Comparison of ENCODE assay signal across 15 cellular contexts in genomic region chr20:53365676-53366075, GRCh38.
"Had no signal": no experiment of that assay in that cellular context is flagged by ENCODE, and none has a peak within 500 bp of the region (broad histone marks: within the 10 kb centered on the region; RNA-seq: fewer than 3 reads in every experiment).

No MANE protein-coding gene starts in this region.

- H3K27me3 Mint-ChIP-seq: dendritic cell treated with granulocyte-macrophage colony-stimulating factor and Interleukin-4, amounts not matched to agents 40 ng/mL and 50 ng/mL, for 4 days; naive thymus-derived CD8-positive, alpha-beta T cell had no signal

- ATAC-seq: foreskin keratinocyte; left ventricle myocardium superior; naive thymus-derived CD8-positive, alpha-beta T cell had no signal

- H3K27ac ChIP-seq: esophagus squamous epithelium, foreskin keratinocyte, ovary, right atrium auricular region had no signal

- H3K27me3 ChIP-seq: esophagus squamous epithelium, foreskin keratinocyte, ovary, right atrium auricular region had no signal

- FAIRE-seq: colon, keratinocyte had no signal

- H3K4me1 ChIP-seq: foreskin keratinocyte, right atrium auricular region had no signal

- H3K27ac Mint-ChIP-seq: dendritic cell treated with granulocyte-macrophage colony-stimulating factor and Interleukin-4, amounts not matched to agents 40 ng/mL and 50 ng/mL, for 4 days; immature natural killer cell had no signal

- H3K9me3 ChIP-seq: esophagus squamous epithelium, ovary, right atrium auricular region had no signal

- DNase-seq: esophagus squamous epithelium; foreskin keratinocyte; immature natural killer cell; left ventricle myocardium superior; naive thymus-derived CD8-positive, alpha-beta T cell; nucleus accumbens; ovary; stimulated activated CD4-positive, alpha-beta T cell treated with anti-CD3 and anti-CD28 coated beads, Interleukin-2, amount 100 ng/mL, for 48 hours; stimulated activated naive CD4-positive, alpha-beta T cell treated with Interleukin-2 at 50 U/mL for 16 hours had no signal

- H3K4me3 ChIP-seq: esophagus squamous epithelium, lung, ovary, right atrium auricular region, smooth muscle cell had no signal

- H3K36me3 Mint-ChIP-seq: immature natural killer cell; naive thymus-derived CD8-positive, alpha-beta T cell had no signal

- H3K9me3 Mint-ChIP-seq: dendritic cell treated with granulocyte-macrophage colony-stimulating factor and Interleukin-4, amounts not matched to agents 40 ng/mL and 50 ng/mL, for 4 days; immature natural killer cell; naive thymus-derived CD8-positive, alpha-beta T cell had no signal

- H3K4me1 Mint-ChIP-seq: immature natural killer cell had no signal

- H3K4me2 ChIP-seq: smooth muscle cell had no signal

- H3K36me3 ChIP-seq: esophagus squamous epithelium, ovary, right atrium auricular region had no signal

- H3K4me3 Mint-ChIP-seq: dendritic cell treated with granulocyte-macrophage colony-stimulating factor and Interleukin-4, amounts not matched to agents 40 ng/mL and 50 ng/mL, for 4 days; immature natural killer cell; naive thymus-derived CD8-positive, alpha-beta T cell had no signal
